9 cellular contexts compared by ENCODE assay signal in genomic region chr3:194592798-194593752, GRCh38. TPM values are rescaled to one million over a fixed set of nuclear protein-coding genes. Genes with fewer than 3 reads are reported as not detected.
DNase-seq lines count a peak whose midpoint lies in the region; ATAC-seq, FAIRE-seq and TF ChIP-seq lines count a peak whose summit lies in the region.
"Had no signal": no experiment of that assay in that cellular context is flagged by ENCODE, and none has a peak within 500 bp of the region (broad histone marks: within the 10 kb centered on the region; RNA-seq: fewer than 3 reads in every experiment).

No MANE protein-coding gene starts in this region.

- H3K9me2 ChIP-seq in HCT116 (ENCODE audit: insufficient read depth) = no peaks in the 10 kb centered on the region

- peak; percentile 7 to 33; a peak in 3 of 5 replicates for TF ChIP-seq RAD21 in A549 (conservative IDR thresholded peaks at IDR 0.05 in 1 of 2, IDR thresholded peaks at IDR 0.05 in 1 of 2)
- peak; percentile 50 for TF ChIP-seq RAD21 in HCT116 (IDR thresholded peaks at IDR 0.05; ENCODE audit: low read depth)

- peaks cover 42% of the 10 kb centered on the region for H3K4me1 ChIP-seq in A549
- H3K4me1 ChIP-seq in HCT116 (ENCODE audit: control insufficient read depth in 1 of 2, insufficient read depth in 2 of 2, low read length in 2 of 2) = peaks cover 15 to 25% of the 10 kb centered on the region in 2 experiments
- peaks cover 0 to 26% (median 15%) of the 10 kb centered on the region in 6 donors for H3K4me1 ChIP-seq in spleen

- ATAC-seq in A549 (peak; percentile 85), HCT116 (peak; percentile 89), SK-N-SH treated with all-trans-retinoic acid at 6 μM for 48 hours (peak; percentile 93), left cardiac atrium (peak; percentile 66 to 85), GM18502 (IDR thresholded peaks at IDR 0.05; ENCODE audit: poor library complexity, unreplicated experiment) (no peak)
- ATAC-seq: naive thymus-derived CD4-positive, alpha-beta T cell had no signal

- TF ChIP-seq CTCF in A549 (IDR thresholded peaks at IDR 0.05) (no peak), HCT116 (IDR thresholded peaks at IDR 0.05 in 2 of 3, conservative IDR thresholded peaks at IDR 0.05 in 1 of 3; ENCODE audit: borderline replicate concordance in 1 of 3, insufficient read depth in 1 of 3, low read depth in 2 of 3, low read length in 2 of 3) (peak in 1 of 3 experiments; percentile 15; a peak in 1 of 6 replicates), spleen (IDR thresholded peaks at IDR 0.05 in 8 of 11, conservative IDR thresholded peaks at IDR 0.05 in 3 of 11) (no peak)

- H3K36me3 ChIP-seq in HCT116 (ENCODE audit: control insufficient read depth in 1 of 2, insufficient read depth in 2 of 2, low read length in 2 of 2) (no peaks in the 10 kb centered on the region), spleen (peaks cover 0 to 42% (median 2%) of the 10 kb centered on the region in 6 donors)

- H3K4me3 ChIP-seq in A549 (no peak overlapping the region), HCT116 (replicated peaks in 1 of 2; ENCODE audit: low read depth in 1 of 2, low read length in 2 of 2) (no peak overlapping the region), spleen (no peak overlapping the region)

- POLR2A ChIA-PET in A549 (lab: Yijun Ruan, JAX) (interaction anchor here (1.1 kb wide), 2 partner anchors 9 to 15 kb away, joined by 3 to 5 read pairs; no protein-coding TSS in a partner anchor), HCT116 (lab: Charles Lee) (no interaction called here)

- H3K27ac ChIP-seq in A549 (peak overlapping the region; percentile 91 to 96), HCT116 (ENCODE audit: low read depth, low read length) (no peak overlapping the region), spleen (no peak overlapping the region)

- 61% methylated on average over 10 of the region's 10 CpGs for WGBS in A549 (ENCODE audit: missing lambda C conversion rate)
- WGBS in spleen, 5 donors = 62 to 83% (median 71%) methylated on average over 10 of the region's 10 CpGs

- FAIRE-seq in A549 (lab: Jason Lieb, UNC) = no peak

- H3K79me2 ChIP-seq in HCT116 (ENCODE audit: insufficient read depth, low read length) = no peaks in the 10 kb centered on the region

- RAD21 ChIA-PET in HCT116 (lab: Charles Lee; ENCODE audit: low non-redundant PET in 1 of 2, low total read pairs in 2 of 2, uncharacterized antibody in 2 of 2, unreplicated experiment in 2 of 2) = interaction anchor here in 1 of 2 experiments (1.4 to 1.6 kb wide), 2 partner anchors 9 to 259 kb away, joined by 3 to 4 read pairs; no protein-coding TSS in a partner anchor

- intact Hi-C loops in HCT116 (cut with micrococcal nuclease) = loop anchor here (5.0 kb wide), 1 partner anchor 136 kb away; no protein-coding TSS in a partner anchor
- intact Hi-C loops in left cardiac atrium (cut with DNase I) = loop anchor here in 1 of 2 donors (10.0 kb wide), 1 partner anchor 258 kb away; no protein-coding TSS in a partner anchor
- intact Hi-C loops in spleen (cut with DNase I; ENCODE audit: low total_unique reads) = no loop called here

- no peaks in the 10 kb centered on the region for H4K20me1 ChIP-seq in HCT116 (ENCODE audit: insufficient read depth)

- peak; percentile 76 to 91 for DNase-seq in A549 (ENCODE audit: low read depth in 1 of 2, low spot score in 1 of 2)
- peak; percentile 91 for DNase-seq in HCT116 (ENCODE audit: low read depth, low spot score)
- no peak for DNase-seq in left cardiac atrium
- no peak for DNase-seq in spleen
- no peak for DNase-seq in hypothalamus (lab: John Stamatoyannopoulos, UW)
- no peak for DNase-seq in NCI-H146 (lab: John Stamatoyannopoulos, UW)
- DNase-seq: naive thymus-derived CD4-positive, alpha-beta T cell had no signal

- no peak overlapping the region for H2AFZ ChIP-seq in HCT116 (ENCODE audit: low read depth, low read length, poor library complexity, severe bottlenecking)

- peak overlapping the region; percentile 83 for H3K4me2 ChIP-seq in A549
- H3K4me2 ChIP-seq in HCT116 (ENCODE audit: low read length) = peak overlapping the region; percentile 52

- no peak overlapping the region for H3K9ac ChIP-seq in HCT116 (ENCODE audit: low read length)

- TF ChIP-seq POLR2A in A549 (IDR thresholded peaks at IDR 0.05; ENCODE audit: low read length) (no peak), HCT116 (IDR thresholded peaks at IDR 0.05; ENCODE audit: borderline replicate concordance, extremely low read depth, insufficient read depth, insufficient read length) (no peak), spleen (IDR thresholded peaks at IDR 0.05) (no peak)

- CTCF ChIA-PET in A549 (lab: Yijun Ruan, JAX) (interaction anchor here (1.1 to 5.9 kb wide), 9 partner anchors 8 to 248 kb away, joined by 3 to 60 read pairs (median 10); no protein-coding TSS in a partner anchor), HCT116 (lab: Charles Lee) (interaction anchor here (1.0 to 2.1 kb wide), 2 partner anchors 121 to 259 kb away, joined by 3 to 21 read pairs; no protein-coding TSS in a partner anchor)

- H3K9me3 ChIP-seq in A549 = no peaks in the 10 kb centered on the region
- no peaks in the 10 kb centered on the region for H3K9me3 ChIP-seq in HCT116 (ENCODE audit: control insufficient read depth in 1 of 2, insufficient read depth in 1 of 2, low read depth in 1 of 2, low read length in 2 of 2)
- no peaks in the 10 kb centered on the region for H3K9me3 ChIP-seq in spleen

- no peaks in the 10 kb centered on the region for H3K27me3 ChIP-seq in HCT116 (ENCODE audit: insufficient read depth, low read length)
- no peaks in the 10 kb centered on the region for H3K27me3 ChIP-seq in spleen (replicated peaks in 1 of 7)

- no TSS peak for BruUV-seq in HCT116 (replicated peaks; lab: Mats Ljungman, UMichigan)

- TF ChIP-seq EP300 in A549 (IDR thresholded peaks at IDR 0.05) = peak; percentile 90 to 91; a peak in 4 of 5 replicates

TF ChIP-seq in A549, 52 proteins besides CTCF, POLR2A, EP300 and RAD21 (continues in another document):
- TF ChIP-seq E2F6 (IDR thresholded peaks at IDR 0.05; ENCODE audit: borderline replicate concordance, low read depth) = no peak

TF ChIP-seq in HCT116, 20 proteins besides CTCF, POLR2A, EP300 and RAD21 (continues in another document):
- peak; percentile 91 for TF ChIP-seq CEBPB (IDR thresholded peaks at IDR 0.05; ENCODE audit: low read depth)
- TF ChIP-seq JUND (IDR thresholded peaks at IDR 0.05) = peak; percentile 94
- no peak for TF ChIP-seq ZNF274 (IDR thresholded peaks at IDR 0.05; ENCODE audit: low read depth, low read length)

TF ChIP-seq in SK-N-SH treated with all-trans-retinoic acid at 6 μM for 48 hours, 23 proteins besides CTCF, POLR2A, EP300 and RAD21 (continues in another document):
- TF ChIP-seq ZNF8 (CRISPR knock-in tag; IDR thresholded peaks at IDR 0.05) (no peak), PATZ1 (CRISPR knock-in tag; IDR thresholded peaks at IDR 0.05; ENCODE audit: borderline replicate concordance) (peak; percentile 51; the same call in 1 of the 2 replicates), CSRNP3 (CRISPR knock-in tag; IDR thresholded peaks at IDR 0.05) (0 out of 2 replicates have a peak, but pooled peaks have one; percentile 23), CREB5 (CRISPR knock-in tag; IDR thresholded peaks at IDR 0.05; ENCODE audit: low read depth) (peak; percentile 80), GLIS3 (CRISPR knock-in tag; IDR thresholded peaks at IDR 0.05) (0 out of 2 replicates have a peak, but pooled peaks have one; percentile 46)

RNA-seq across cellular contexts. Expression of gene TMEM44, which starts 40.1 kb away (rescaled TPM):
- polyA plus RNA-seq in A549 (2011; rRNA removed) (16.0 and 20.9 TPM in 2 replicates), A549 (2017; fragmentation: RNase III; extraction: RNeasy Plus Mini Kit Qiagen cat#74134 plus additional on column Dnase treatment) (13.9 to 17.0 TPM (median 16.6 TPM) in 3 replicates), spleen (10 to 100 TPM in 2 of 3 donors, 1 to 10 TPM in 1; 5.5 to 23.3 (median 22.4) TPM)
- 16.1 and 18.0 TPM in 2 replicates for polyA plus RNA-seq in A549 (2012; cell fraction: cytosol; rRNA removed)
- polyA plus RNA-seq in A549 (2012; cell fraction: nucleus; rRNA removed) = 57.4 and 74.7 TPM in 2 replicates
- polyA minus RNA-seq in A549 (2011; rRNA and poly(A)+ RNA removed) = 19.1 and 22.5 TPM in 2 replicates
- total RNA-seq in HCT116 (2021; ENCODE audit: unreplicated experiment) (30.3 TPM), left cardiac atrium (10 to 100 TPM in 1 of 2 donors, 1 to 10 TPM in 1; 5.6 to 12.1 TPM), spleen (10 to 100 TPM; 11.5 to 30.3 (median 21.7) TPM)
- polyA plus RNA-seq in HCT116 (2012) = 26.1 and 29.1 TPM in 2 replicates

Comparison
In these comparisons a context has a peak if more than half of its experiments do, and no peak if none do; other contexts are left out.
1. DNase-seq: peak in A549 (2 of 2) and HCT116 (single experiment); none in left cardiac atrium (single experiment), spleen (single experiment), hypothalamus (0 of 51) and NCI-H146 (single experiment).
2. H3K27ac ChIP-seq: peak in A549 (2 of 2); none in HCT116 (single experiment) and spleen (0 of 8).
3. Of the 6 proteins assayed by ChIP-seq in both A549 and HCT116: peak only in A549: none; only in HCT116: none; in both: CEBPB, MAX and RAD21; in neither: 2; mixed calls (peak in some experiments, not most) for 1.